ENCODE assay signal across 28 cellular contexts in the genomic region with DNA sequence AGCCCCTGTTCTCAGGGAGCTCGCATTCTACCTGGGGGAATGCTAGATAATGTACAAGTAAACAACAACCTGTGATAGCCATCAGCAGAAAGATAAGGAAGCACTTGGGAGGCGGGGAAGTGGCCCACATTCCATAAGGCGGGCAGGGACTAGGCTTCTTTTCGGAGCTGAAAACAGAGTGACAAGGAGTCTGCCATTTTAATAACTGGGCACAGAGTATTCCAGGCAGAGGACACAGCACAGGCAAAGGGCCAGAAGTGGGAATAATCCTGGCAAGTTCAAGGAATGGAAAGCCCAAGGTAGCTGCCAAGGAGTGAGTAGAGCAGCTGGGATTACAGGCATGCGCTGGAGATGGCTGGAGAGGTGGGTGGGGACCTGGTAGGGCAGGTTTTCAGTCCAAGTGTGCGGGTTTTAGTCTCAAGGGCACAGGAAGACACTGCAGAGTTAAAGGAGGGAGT. TPM values are rescaled to one million over a fixed set of nuclear protein-coding genes. Genes with fewer than 3 reads are reported as not detected.
DNase-seq lines count a peak whose midpoint lies in the region; ATAC-seq and TF ChIP-seq lines count a peak whose summit lies in the region.
"Had no signal": no experiment of that assay in that cellular context is flagged by ENCODE, and none has a peak within 500 bp of the region (broad histone marks: within the 10 kb centered on the region; RNA-seq: fewer than 3 reads in every experiment).

No MANE protein-coding gene starts in this region.

- H3K4me1 Mint-ChIP-seq in progenitor cell of endocrine pancreas (ENCODE audit: low read depth): peaks cover 17% of the 10 kb centered on the region
- peaks cover 15% of the 10 kb centered on the region for H3K4me1 Mint-ChIP-seq in stimulated activated naive CD8-positive, alpha-beta T cell treated with anti-CD3 and anti-CD28 coated beads, Interleukin-15, amount 100 ng/mL, for 72 hours
- H3K4me1 Mint-ChIP-seq: memory B cell had no signal

- H3K27ac Mint-ChIP-seq in progenitor cell of endocrine pancreas: peak overlapping the region; percentile 38
- H3K27ac Mint-ChIP-seq in stimulated activated naive CD8-positive, alpha-beta T cell treated with anti-CD3 and anti-CD28 coated beads, Interleukin-15, amount 100 ng/mL, for 72 hours: no peak overlapping the region
- H3K27ac Mint-ChIP-seq: activated CD8-positive, alpha-beta T cell treated with anti-CD3 and anti-CD28 coated beads for 36 hours; memory B cell; T-cell had no signal

- H2AFZ ChIP-seq in hepatocyte: no peak overlapping the region

- ATAC-seq in HG03139 (IDR thresholded peaks at IDR 0.05; ENCODE audit: unreplicated experiment) (no peak), GM19395 (IDR thresholded peaks at IDR 0.05; ENCODE audit: unreplicated experiment) (no peak)
- ATAC-seq in stimulated activated naive CD8-positive, alpha-beta T cell treated with anti-CD3 and anti-CD28 coated beads, Interleukin-15, amount 100 ng/mL, for 72 hours: no peak
- ATAC-seq: activated CD8-positive, alpha-beta T cell treated with anti-CD3 and anti-CD28 coated beads for 36 hours; T-cell had no signal

- H3K79me2 ChIP-seq in hepatocyte: no peaks in the 10 kb centered on the region

- peaks cover 25% of the 10 kb centered on the region for H3K36me3 Mint-ChIP-seq in progenitor cell of endocrine pancreas (ENCODE audit: insufficient read depth)
- H3K36me3 Mint-ChIP-seq: CD14-positive monocyte, memory B cell, T-cell had no signal

- H3K9me2 ChIP-seq in hepatocyte (replicated peaks; ENCODE audit: insufficient read depth): no peaks in the 10 kb centered on the region

- H3K36me3 ChIP-seq in hepatocyte (replicated peaks; ENCODE audit: insufficient read depth, low read depth): no peaks in the 10 kb centered on the region
- H3K36me3 ChIP-seq: breast epithelium, neutrophil, Peyer's patch, SJSA1 had no signal

- no peaks in the 10 kb centered on the region for H3K27me3 ChIP-seq in hepatocyte
- H3K27me3 ChIP-seq: breast epithelium, esophagus squamous epithelium, Peyer's patch, SJSA1 had no signal

- H3K4me3 Mint-ChIP-seq in progenitor cell of endocrine pancreas (ENCODE audit: low read depth): no peak overlapping the region
- H3K4me3 Mint-ChIP-seq in stimulated activated naive CD8-positive, alpha-beta T cell treated with anti-CD3 and anti-CD28 coated beads, Interleukin-15, amount 100 ng/mL, for 72 hours: no peak overlapping the region
- H3K4me3 Mint-ChIP-seq: activated CD8-positive, alpha-beta T cell treated with anti-CD3 and anti-CD28 coated beads for 36 hours; memory B cell; T-cell had no signal

- WGBS in hepatocyte (ENCODE audit: low lambda C conversion rate, missing lambda C conversion rate): 43% methylated on average over 6 of the region's 6 CpGs

- no peaks in the 10 kb centered on the region for H3K9me3 ChIP-seq in hepatocyte (ENCODE audit: low read depth)
- H3K9me3 ChIP-seq: breast epithelium, esophagus squamous epithelium, neutrophil, Peyer's patch, SJSA1 had no signal

- peaks cover 3% of the 10 kb centered on the region for H3K4me1 ChIP-seq in hepatocyte (ENCODE audit: insufficient read depth)
- H3K4me1 ChIP-seq: breast epithelium had no signal

- peaks cover 8% of the 10 kb centered on the region for H3K9me3 Mint-ChIP-seq in progenitor cell of endocrine pancreas (ENCODE audit: low read depth)
- H3K9me3 Mint-ChIP-seq in stimulated activated naive CD8-positive, alpha-beta T cell treated with anti-CD3 and anti-CD28 coated beads, Interleukin-15, amount 100 ng/mL, for 72 hours: peaks cover 0 to 8% of the 10 kb centered on the region in 2 donors
- H3K9me3 Mint-ChIP-seq: activated CD8-positive, alpha-beta T cell treated with anti-CD3 and anti-CD28 coated beads for 36 hours; T-cell had no signal

- H3K27me3 Mint-ChIP-seq in progenitor cell of endocrine pancreas: no peaks in the 10 kb centered on the region
- H3K27me3 Mint-ChIP-seq in stimulated activated naive CD8-positive, alpha-beta T cell treated with anti-CD3 and anti-CD28 coated beads, Interleukin-15, amount 100 ng/mL, for 72 hours: peaks cover 31% of the 10 kb centered on the region

- DNase-seq in Daoy (ENCODE audit: low read depth): peak; percentile 8
- DNase-seq in hepatocyte (ENCODE audit: low spot score): peak; percentile 21
- DNase-seq in progenitor cell of endocrine pancreas (ENCODE audit: low spot score, unreplicated experiment): no peak
- no peak for DNase-seq in NCI-H128 (lab: John Stamatoyannopoulos, UW; ENCODE audit: unreplicated experiment)
- DNase-seq in stimulated activated naive CD8-positive, alpha-beta T cell treated with anti-CD3 and anti-CD28 coated beads, Interleukin-15, amount 100 ng/mL, for 72 hours: no peak
- DNase-seq: ACHN; activated CD4-positive, alpha-beta T cell treated with anti-CD3 and anti-CD28 coated beads for 1 hour; activated CD8-positive, alpha-beta T cell treated with anti-CD3 and anti-CD28 coated beads for 36 hours; activated T-cell treated with anti-CD3 and anti-CD28 coated beads, Interleukin-2, amount 50 U/mL, for 1 hour; effector CD8-positive, alpha-beta T cell; EL; esophagus squamous epithelium; HCEC 1CT; NCI-H1436 treated with DMSO at 0.1 percent for 48 hours; NCI-H2171; NCI-H524; NK-92 treated with Interleukin-12 subunit alpha and Interleukin-12 subunit beta, amount 100 ng/mL, for 24 hours; Peyer's patch; substantia nigra; T-cell had no signal

- H3K4me3 ChIP-seq in hepatocyte: no peak overlapping the region
- H3K4me3 ChIP-seq: breast epithelium, esophagus squamous epithelium, Peyer's patch, SJSA1 had no signal

- peak overlapping the region; percentile 50 for H3K4me2 ChIP-seq in hepatocyte

- H3K27ac ChIP-seq in VCaP (peak overlapping the region; percentile 61), hepatocyte (peak overlapping the region; percentile 34)
- H3K27ac ChIP-seq: breast epithelium, esophagus squamous epithelium, neutrophil, Peyer's patch, SJSA1 had no signal

- no peaks in the 10 kb centered on the region for H4K20me1 ChIP-seq in hepatocyte (ENCODE audit: insufficient read depth, poor library complexity, severe bottlenecking)

- TF ChIP-seq CTCF in VCaP (conservative IDR thresholded peaks at IDR 0.05) (no peak), hepatocyte (IDR thresholded peaks at IDR 0.05; ENCODE audit: poor library complexity) (no peak), progenitor cell of endocrine pancreas (IDR thresholded peaks at IDR 0.05; ENCODE audit: unreplicated experiment) (no peak)

RNA-seq across cellular contexts. Expression of gene USP43, which starts 24.3 kb away (rescaled TPM):
- total RNA-seq in Daoy (2014; rRNA removed; shearing (Covaris generic)): 0.80 and 1.7 TPM in 2 replicates
- total RNA-seq in hepatocyte (3.5 and 5.2 TPM in 2 replicates), progenitor cell of endocrine pancreas (9.7 and 10.4 TPM in 2 replicates)
- polyA plus RNA-seq in hepatocyte: 3.6 and 5.5 TPM in 2 replicates

Comparison
In these comparisons a context has a peak if more than half of its experiments do, and no peak if none do; other contexts are left out.
1. DNase-seq: peak in Daoy (single experiment) and hepatocyte (single experiment); none in progenitor cell of endocrine pancreas (single experiment), NCI-H128 (single experiment) and stimulated activated naive CD8-positive, alpha-beta T cell treated with anti-CD3 and anti-CD28 coated beads, Interleukin-15, amount 100 ng/mL, for 72 hours (0 of 2).